14 cellular contexts compared by ENCODE assay signal in genomic region chr16:86809458-86809955, GRCh38.
DNase-seq lines count a peak whose midpoint lies in the region; ATAC-seq, FAIRE-seq and TF ChIP-seq lines count a peak whose summit lies in the region.
"Had no signal": no experiment of that assay in that cellular context is flagged by ENCODE, and none has a peak within 500 bp of the region (broad histone marks: within the 10 kb centered on the region; RNA-seq: fewer than 3 reads in every experiment).

No MANE protein-coding gene starts in this region.

- H3K9me3 Mint-ChIP-seq in astrocyte (ENCODE audit: unreplicated experiment) = no peaks in the 10 kb centered on the region
- H3K9me3 Mint-ChIP-seq in activated CD4-positive, alpha-beta T cell treated with anti-CD3 and anti-CD28 coated beads, Interleukin-2, amount 10 ng/mL, durations not matched to agents 24 days and 14 days = no peaks in the 10 kb centered on the region

- H3K4me2 ChIP-seq in A549 (peak overlapping the region; percentile 21), astrocyte (ENCODE audit: low read length) (peak overlapping the region; percentile 67)
- H3K4me2 ChIP-seq: neural progenitor cell had no signal

- H3K4me1 ChIP-seq in A549 (peaks cover 16% of the 10 kb centered on the region), astrocyte (ENCODE audit: insufficient read depth, low read length) (peaks cover 22% of the 10 kb centered on the region), right cardiac atrium (ENCODE audit: control insufficient read depth, insufficient read depth, low read length) (no peaks in the 10 kb centered on the region)

- H2AFZ ChIP-seq in astrocyte (ENCODE audit: low read depth, low read length) = no peak overlapping the region
- H2AFZ ChIP-seq: neural progenitor cell had no signal

- peak; percentile 82 to 83; a peak in 5 of 6 replicates for ATAC-seq in A549
- no peak for ATAC-seq in right cardiac atrium
- ATAC-seq: left lobe of liver had no signal

- TF ChIP-seq POLR2A in A549 (IDR thresholded peaks at IDR 0.05; ENCODE audit: low read length) = no peak

- H3K9ac ChIP-seq in astrocyte (ENCODE audit: low read length) = peak overlapping the region; percentile 71
- H3K9ac ChIP-seq: neural progenitor cell had no signal

- H3K4me1 Mint-ChIP-seq in astrocyte (ENCODE audit: low read depth, unreplicated experiment) = peaks cover 8% of the 10 kb centered on the region
- H3K4me1 Mint-ChIP-seq in activated CD4-positive, alpha-beta T cell treated with anti-CD3 and anti-CD28 coated beads, Interleukin-2, amount 10 ng/mL, durations not matched to agents 24 days and 14 days = no peaks in the 10 kb centered on the region

- FAIRE-seq in A549 (lab: Jason Lieb, UNC) = no peak
- FAIRE-seq in astrocyte (lab: Jason Lieb, UNC) = peak; percentile 80

- CTCF ChIA-PET in A549 (lab: Yijun Ruan, JAX) = interaction anchor here (0.6 to 2.5 kb wide), 20 partner anchors 10 to 674 kb away, joined by 3 to 12 read pairs (median 3); no protein-coding TSS in a partner anchor

- peak; percentile 19; the same call in 1 of the 3 replicates for TF ChIP-seq CTCF in A549 (IDR thresholded peaks at IDR 0.05)
- TF ChIP-seq CTCF in astrocyte (IDR thresholded peaks at IDR 0.05; ENCODE audit: insufficient read depth, low read depth, low read length) = peak; percentile 32

- no peaks in the 10 kb centered on the region for H3K79me2 ChIP-seq in astrocyte (ENCODE audit: insufficient read depth, low read length)

- H3K27me3 Mint-ChIP-seq in astrocyte (ENCODE audit: low read depth, unreplicated experiment) = peaks cover 16% of the 10 kb centered on the region
- H3K27me3 Mint-ChIP-seq in activated CD4-positive, alpha-beta T cell treated with anti-CD3 and anti-CD28 coated beads, Interleukin-2, amount 10 ng/mL, durations not matched to agents 24 days and 14 days = peaks cover 2% of the 10 kb centered on the region

- peak overlapping the region; percentile 48 for H3K27ac Mint-ChIP-seq in astrocyte (ENCODE audit: unreplicated experiment)
- H3K27ac Mint-ChIP-seq in activated CD4-positive, alpha-beta T cell treated with anti-CD3 and anti-CD28 coated beads, Interleukin-2, amount 10 ng/mL, durations not matched to agents 24 days and 14 days = no peak overlapping the region
- H3K27ac Mint-ChIP-seq: neural progenitor cell had no signal

- 20% methylated on average over 8 of the region's 8 CpGs for WGBS in A549 (ENCODE audit: missing lambda C conversion rate)
- 71% methylated on average over 8 of the region's 8 CpGs for WGBS in right cardiac atrium

- POLR2A ChIA-PET in A549 (lab: Yijun Ruan, JAX) = interaction anchor here (1.1 kb wide), 1 partner anchor 9 kb away, joined by 3 read pairs; no protein-coding TSS in a partner anchor

- H3K4me3 Mint-ChIP-seq in astrocyte (ENCODE audit: unreplicated experiment) = no peak overlapping the region
- no peak overlapping the region for H3K4me3 Mint-ChIP-seq in activated CD4-positive, alpha-beta T cell treated with anti-CD3 and anti-CD28 coated beads, Interleukin-2, amount 10 ng/mL, durations not matched to agents 24 days and 14 days
- H3K4me3 Mint-ChIP-seq: neural progenitor cell had no signal

- TF ChIP-seq RAD21 in A549 (conservative IDR thresholded peaks at IDR 0.05 in 1 of 2, IDR thresholded peaks at IDR 0.05 in 1 of 2) = peak; percentile 47 to 49; a peak in 4 of 5 replicates

- H4K20me1 ChIP-seq in astrocyte (ENCODE audit: insufficient read depth, low read length) = no peaks in the 10 kb centered on the region

- H3K27me3 ChIP-seq in astrocyte (ENCODE audit: insufficient read depth, low read length) (peaks cover 12% of the 10 kb centered on the region), right cardiac atrium (ENCODE audit: control insufficient read depth, insufficient read depth) (no peaks in the 10 kb centered on the region)
- H3K27me3 ChIP-seq: neural progenitor cell had no signal

- no peak for TF ChIP-seq EP300 in A549 (IDR thresholded peaks at IDR 0.05)

- intact Hi-C loops in right cardiac atrium (cut with DNase I) = no loop called here
- intact Hi-C loops in activated CD4-positive, alpha-beta T cell treated with anti-CD3 and anti-CD28 coated beads, Interleukin-2, amount 10 ng/mL, durations not matched to agents 24 days and 14 days (cut with micrococcal nuclease) = no loop called here

- H3K9me3 ChIP-seq in A549 (no peaks in the 10 kb centered on the region), astrocyte (ENCODE audit: insufficient read depth, low read depth, low read length) (no peaks in the 10 kb centered on the region), right cardiac atrium (ENCODE audit: control insufficient read depth, low read length) (no peaks in the 10 kb centered on the region)

- no peaks in the 10 kb centered on the region for H3K36me3 ChIP-seq in astrocyte (ENCODE audit: insufficient read depth, low read length)
- H3K36me3 ChIP-seq: neural progenitor cell had no signal

- peak; percentile 51 to 64 for DNase-seq in A549 (ENCODE audit: low read depth in 1 of 2, low spot score in 1 of 2)
- DNase-seq in HCEC 1CT = peak; percentile 70
- peak; percentile 99 for DNase-seq in astrocyte (ENCODE audit: low read depth)
- peak; percentile 94 for DNase-seq in hepatic stellate cell (ENCODE audit: low spot score)
- DNase-seq in COLO668 (lab: John Stamatoyannopoulos, UW; ENCODE audit: unreplicated experiment) = no peak
- DNase-seq in right cardiac atrium = no peak
- no peak for DNase-seq in NCI-H1048 (lab: John Stamatoyannopoulos, UW)
- DNase-seq in activated CD4-positive, alpha-beta T cell treated with anti-CD3 and anti-CD28 coated beads, Interleukin-2, amount 10 ng/mL, durations not matched to agents 24 days and 14 days = no peak
- DNase-seq: activated naive CD4-positive, alpha-beta T cell; stimulated activated CD4-positive, alpha-beta T cell treated with anti-CD3 and anti-CD28 coated beads, Interleukin-15, amount 100 ng/mL, for 24 hours; T-helper 9 cell had no signal

- H3K36me3 Mint-ChIP-seq in astrocyte (ENCODE audit: low read depth, unreplicated experiment) = no peaks in the 10 kb centered on the region
- H3K36me3 Mint-ChIP-seq in activated CD4-positive, alpha-beta T cell treated with anti-CD3 and anti-CD28 coated beads, Interleukin-2, amount 10 ng/mL, durations not matched to agents 24 days and 14 days (ENCODE audit: low read depth) = no peaks in the 10 kb centered on the region
- H3K36me3 Mint-ChIP-seq: neural progenitor cell had no signal

- H3K4me3 ChIP-seq in A549 (no peak overlapping the region), astrocyte (ENCODE audit: insufficient read depth, low read depth, low read length) (peak overlapping the region; percentile 12), right cardiac atrium (ENCODE audit: low read length) (no peak overlapping the region)
- H3K4me3 ChIP-seq: coronary artery, neural progenitor cell had no signal

- peak overlapping the region; percentile 23 to 65; a peak in 4 of 6 replicates for H3K27ac ChIP-seq in A549
- H3K27ac ChIP-seq in astrocyte (ENCODE audit: low read depth, low read length) = peak overlapping the region; percentile 87
- H3K27ac ChIP-seq in right cardiac atrium (ENCODE audit: low read length) = no peak overlapping the region
- H3K27ac ChIP-seq: coronary artery, neural progenitor cell had no signal

TF ChIP-seq in A549, 52 proteins besides CTCF, POLR2A, EP300 and RAD21 (continues in another document):
- no peak for TF ChIP-seq ELK1 (IDR thresholded peaks at IDR 0.05; ENCODE audit: low read depth, low read length)
- TF ChIP-seq SMC3 (IDR thresholded peaks at IDR 0.05) = peak; percentile 43; the same call in 1 of the 3 replicates
- no peak for TF ChIP-seq RCOR1 (IDR thresholded peaks at IDR 0.05; ENCODE audit: low read depth, low read length)
- TF ChIP-seq FOSL2 (IDR thresholded peaks at IDR 0.05) = peak; percentile 48; the same call in 1 of the 2 replicates
- TF ChIP-seq FOSL2 (CRISPR knock-in tag; IDR thresholded peaks at IDR 0.05) = 0 out of 2 replicates have a peak, but pooled peaks have one; percentile 4
- peak; percentile 41; the same call in 1 of the 2 replicates for TF ChIP-seq MAX (IDR thresholded peaks at IDR 0.05)
- TF ChIP-seq, protein P1, sequence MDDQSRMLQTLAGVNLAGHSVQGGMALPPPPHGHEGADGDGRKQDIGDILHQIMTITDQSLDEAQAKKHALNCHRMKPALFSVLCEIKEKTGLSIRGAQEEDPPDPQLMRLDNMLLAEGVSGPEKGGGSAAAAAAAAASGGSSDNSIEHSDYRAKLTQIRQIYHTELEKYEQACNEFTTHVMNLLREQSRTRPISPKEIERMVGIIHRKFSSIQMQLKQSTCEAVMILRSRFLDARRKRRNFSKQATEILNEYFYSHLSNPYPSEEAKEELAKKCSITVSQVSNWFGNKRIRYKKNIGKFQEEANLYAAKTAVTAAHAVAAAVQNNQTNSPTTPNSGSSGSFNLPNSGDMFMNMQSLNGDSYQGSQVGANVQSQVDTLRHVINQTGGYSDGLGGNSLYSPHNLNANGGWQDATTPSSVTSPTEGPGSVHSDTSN (IDR thresholded peaks at IDR 0.05) = no peak
- no peak for TF ChIP-seq RNF2 (IDR thresholded peaks at IDR 0.05; ENCODE audit: borderline replicate concordance, low read depth)
- TF ChIP-seq CEBPB (IDR thresholded peaks at IDR 0.05) = no peak
- TF ChIP-seq JUNB (IDR thresholded peaks at IDR 0.05) = peak; percentile 49; the same call in 1 of the 2 replicates
- no peak for TF ChIP-seq BCL3 (IDR thresholded peaks at IDR 0.05)
- no peak for TF ChIP-seq ZFP36 (IDR thresholded peaks at IDR 0.05; ENCODE audit: borderline replicate concordance, partially characterized antibody)

Comparison
In these comparisons a context has a peak if more than half of its experiments do, and no peak if none do; other contexts are left out.
1. ATAC-seq: peak in A549 (2 of 2); none in right cardiac atrium (0 of 2).
2. DNase-seq: peak in A549 (2 of 2), HCEC 1CT (single experiment), astrocyte (single experiment) and hepatic stellate cell (single experiment); none in COLO668 (single experiment), right cardiac atrium (0 of 3), NCI-H1048 (single experiment) and activated CD4-positive, alpha-beta T cell treated with anti-CD3 and anti-CD28 coated beads, Interleukin-2, amount 10 ng/mL, durations not matched to agents 24 days and 14 days (single experiment).